13 cellular contexts compared by ENCODE assay signal in genomic region chr1:6330410-6330827, GRCh38.
DNase-seq lines count a peak whose midpoint lies in the region; ATAC-seq and TF ChIP-seq lines count a peak whose summit lies in the region.
"Had no signal": no experiment of that assay in that cellular context is flagged by ENCODE, and none has a peak within 500 bp of the region (broad histone marks: within the 10 kb centered on the region; RNA-seq: fewer than 3 reads in every experiment).

No MANE protein-coding gene starts in this region.

- 0 out of 2 replicates have a peak, but pooled peaks cover 4% of the 10 kb centered on the region for H3K36me3 Mint-ChIP-seq in HFFc6 (ENCODE audit: low read depth)
- no peaks in the 10 kb centered on the region for H3K36me3 Mint-ChIP-seq in activated naive CD4-positive, alpha-beta T cell treated with anti-CD3 and anti-CD28 coated beads, Interleukin-2, amount 50 U/mL, for 72 hours
- H3K36me3 Mint-ChIP-seq: naive B cell had no signal

- intact Hi-C loops in colonic mucosa (cut with DNase I), result no loop called here

- no peaks in the 10 kb centered on the region for H3K9me3 Mint-ChIP-seq in HFFc6
- no peaks in the 10 kb centered on the region for H3K9me3 Mint-ChIP-seq in activated naive CD4-positive, alpha-beta T cell treated with anti-CD3 and anti-CD28 coated beads, Interleukin-2, amount 50 U/mL, for 72 hours
- H3K9me3 Mint-ChIP-seq: naive B cell had no signal

- no peaks in the 10 kb centered on the region for H3K9me2 ChIP-seq in Karpas-422 (replicated peaks; ENCODE audit: insufficient read depth, low read length)

- H3K27me3 ChIP-seq in colonic mucosa, result no peaks in the 10 kb centered on the region
- H3K27me3 ChIP-seq in Karpas-422 (ENCODE audit: low read length), result no peaks in the 10 kb centered on the region
- H3K27me3 ChIP-seq: breast epithelium had no signal

- peaks cover 24% of the 10 kb centered on the region for H3K4me1 Mint-ChIP-seq in HFFc6 (ENCODE audit: low read depth)
- H3K4me1 Mint-ChIP-seq: naive B cell had no signal

- H3K36me3 ChIP-seq in colonic mucosa, result no peaks in the 10 kb centered on the region
- H3K36me3 ChIP-seq in Karpas-422 (ENCODE audit: insufficient read depth, low read length), result no peaks in the 10 kb centered on the region
- H3K36me3 ChIP-seq: breast epithelium had no signal

- no peaks in the 10 kb centered on the region for H3K27me3 Mint-ChIP-seq in HFFc6 (ENCODE audit: insufficient read depth)
- H3K27me3 Mint-ChIP-seq: naive B cell had no signal

- H3K4me3 ChIP-seq in colonic mucosa (no peak overlapping the region), Karpas-422 (ENCODE audit: low read length) (no peak overlapping the region)
- H3K4me3 ChIP-seq: breast epithelium, HAP-1 had no signal

- no peak overlapping the region for H2AFZ ChIP-seq in Karpas-422 (ENCODE audit: low read length)

- H3K27ac Mint-ChIP-seq in HFFc6, result peak overlapping the region; percentile 80
- no peak overlapping the region for H3K27ac Mint-ChIP-seq in activated naive CD4-positive, alpha-beta T cell treated with anti-CD3 and anti-CD28 coated beads, Interleukin-2, amount 50 U/mL, for 72 hours

- no peaks in the 10 kb centered on the region for H3K79me2 ChIP-seq in Karpas-422 (ENCODE audit: low read length)

- no peaks in the 10 kb centered on the region for H4K20me1 ChIP-seq in Karpas-422 (ENCODE audit: insufficient read depth, low read depth, low read length)

- no peak overlapping the region for H3K27ac ChIP-seq in colonic mucosa
- H3K27ac ChIP-seq in Karpas-422 (ENCODE audit: low read length), result no peak overlapping the region
- H3K27ac ChIP-seq: breast epithelium had no signal

- ATAC-seq in GM21390 (IDR thresholded peaks at IDR 0.05; ENCODE audit: unreplicated experiment), result no peak
- no peak for ATAC-seq in activated naive CD4-positive, alpha-beta T cell treated with anti-CD3 and anti-CD28 coated beads, Interleukin-2, amount 50 U/mL, for 72 hours

- TF ChIP-seq CTCF in HFFc6 (IDR thresholded peaks at IDR 0.05) (no peak), colonic mucosa (IDR thresholded peaks at IDR 0.05) (no peak)

- H3K4me1 ChIP-seq in colonic mucosa (peaks cover 7% of the 10 kb centered on the region), Karpas-422 (ENCODE audit: low read length) (no peaks in the 10 kb centered on the region)
- H3K4me1 ChIP-seq: breast epithelium, HAP-1 had no signal

- H3K4me3 Mint-ChIP-seq in HFFc6, result peak overlapping the region; percentile 51; the same call in 1 of the 2 replicates
- H3K4me3 Mint-ChIP-seq: naive B cell had no signal

- H3K9ac ChIP-seq in colonic mucosa (ENCODE audit: low read depth in 2 of 2, low read length in 2 of 2) (no peak overlapping the region), Karpas-422 (ENCODE audit: low read length) (no peak overlapping the region)

- H3K4me2 ChIP-seq in Karpas-422 (ENCODE audit: low read depth, low read length, poor library complexity, severe bottlenecking), result no peak overlapping the region

- DNase-seq in A172 (ENCODE audit: low spot score) (peak; percentile 47), HFFc6 (peak; percentile 63), dedifferentiated amniotic fluid mesenchymal stem cell (ENCODE audit: extremely low spot score) (peak; percentile 33), midbrain (lab: John Stamatoyannopoulos, UW) (peak; percentile 53), colonic mucosa (no peak), Karpas-422 (no peak)
- no peak for DNase-seq in activated naive CD4-positive, alpha-beta T cell treated with anti-CD3 and anti-CD28 coated beads, Interleukin-2, amount 50 U/mL, for 72 hours (ENCODE audit: low spot score in 2 of 2)
- DNase-seq: ACHN, naive B cell, T-helper 2 cell had no signal

- H3K9me3 ChIP-seq in colonic mucosa (no peaks in the 10 kb centered on the region), Karpas-422 (ENCODE audit: low read length) (no peaks in the 10 kb centered on the region)
- H3K9me3 ChIP-seq: breast epithelium, HAP-1 had no signal

Comparison
In these comparisons a context has a peak if more than half of its experiments do, and no peak if none do; other contexts are left out.
1. DNase-seq: peak in A172 (single experiment), HFFc6 (single experiment), dedifferentiated amniotic fluid mesenchymal stem cell (single experiment) and midbrain (single experiment); none in colonic mucosa (single experiment), Karpas-422 (single experiment) and activated naive CD4-positive, alpha-beta T cell treated with anti-CD3 and anti-CD28 coated beads, Interleukin-2, amount 50 U/mL, for 72 hours (0 of 2).